ENCODE assay signal across 11 cellular contexts in genomic region chr5:180655243-180655642, GRCh38. TPM values are rescaled to one million over a fixed set of nuclear protein-coding genes. Genes with fewer than 3 reads are reported as not detected.
DNase-seq lines count a peak whose midpoint lies in the region; ATAC-seq and TF ChIP-seq lines count a peak whose summit lies in the region.
"Not testable (repeated sequence)": the region's sequence is repeated elsewhere in the genome, so short reads cannot be mapped to it uniquely, and the experiment has no call there.
"Had no signal": no experiment of that assay in that cellular context is flagged by ENCODE, and none has a peak within 500 bp of the region (broad histone marks: within the 10 kb centered on the region; RNA-seq: fewer than 3 reads in every experiment).

No MANE protein-coding gene starts in this region.

- not testable (repeated sequence) for H3K36me3 ChIP-seq in suprapubic skin, upper lobe of right lung

- not testable (repeated sequence) for H3K27ac ChIP-seq in suprapubic skin, upper lobe of right lung

- H3K4me3 ChIP-seq in suprapubic skin, upper lobe of right lung: not testable (repeated sequence)

- TF ChIP-seq POLR2A in suprapubic skin (IDR thresholded peaks at IDR 0.05) = not testable (repeated sequence)

- not testable (repeated sequence) for TF ChIP-seq CTCF in chondrocyte (IDR thresholded peaks at IDR 0.05); suprapubic skin (IDR thresholded peaks at IDR 0.05); upper lobe of right lung (IDR thresholded peaks at IDR 0.05)

- not testable (repeated sequence) for H3K4me1 ChIP-seq in suprapubic skin, upper lobe of right lung

- H3K27me3 ChIP-seq in suprapubic skin = peaks cover 40% of the 10 kb centered on the region
- H3K27me3 ChIP-seq in upper lobe of right lung = peaks cover 23% of the 10 kb centered on the region

- not testable (repeated sequence) for H3K9me3 Mint-ChIP-seq in activated naive CD8-positive, alpha-beta T cell treated with anti-CD3 and anti-CD28 coated beads, Interleukin-2, amount 10 ng/mL, durations not matched to agents 7 days and 5 days; chondrocyte (ENCODE audit: low read depth)

- POLR2A ChIA-PET in activated naive CD8-positive, alpha-beta T cell treated with anti-CD3 and anti-CD28 coated beads, Interleukin-2, amount 10 ng/mL, durations not matched to agents 7 days and 5 days (lab: Charles Lee) = not testable (repeated sequence)

- H3K4me3 Mint-ChIP-seq in activated naive CD8-positive, alpha-beta T cell treated with anti-CD3 and anti-CD28 coated beads, Interleukin-2, amount 10 ng/mL, durations not matched to agents 7 days and 5 days; chondrocyte (ENCODE audit: unreplicated experiment): not testable (repeated sequence)

- not testable (repeated sequence) for H3K36me3 Mint-ChIP-seq in activated naive CD8-positive, alpha-beta T cell treated with anti-CD3 and anti-CD28 coated beads, Interleukin-2, amount 10 ng/mL, durations not matched to agents 7 days and 5 days; chondrocyte (ENCODE audit: low read depth)

- not testable (repeated sequence) for H3K9me3 ChIP-seq in suprapubic skin, upper lobe of right lung

- peaks cover 45% of the 10 kb centered on the region for H3K27me3 Mint-ChIP-seq in activated naive CD8-positive, alpha-beta T cell treated with anti-CD3 and anti-CD28 coated beads, Interleukin-2, amount 10 ng/mL, durations not matched to agents 7 days and 5 days
- peaks cover 49% of the 10 kb centered on the region for H3K27me3 Mint-ChIP-seq in chondrocyte (ENCODE audit: low read depth)

- intact Hi-C loops in cardiac septum (cut with DNase I); posterior vena cava (cut with DNase I); upper lobe of right lung (cut with DNase I): not testable (repeated sequence)

- DNase-seq in activated effector memory CD4-positive, alpha-beta T cell treated with anti-CD3 and anti-CD28 coated beads, Interleukin-2, amount 50 U/mL, for 16 hours = peak; percentile 37
- peak; percentile 4 for DNase-seq in activated naive CD8-positive, alpha-beta T cell treated with anti-CD3 and anti-CD28 coated beads, Interleukin-2, amount 10 ng/mL, durations not matched to agents 7 days and 5 days
- DNase-seq in chondrocyte (ENCODE audit: low spot score) (peak; percentile 28), cardiac septum (ENCODE audit: low spot score) (peak; percentile 51), left lobe of liver (ENCODE audit: low spot score) (peak; percentile 4), posterior vena cava (ENCODE audit: low spot score) (peak; percentile 25), suprapubic skin (ENCODE audit: low spot score in 2 of 2) (peak; percentile 11 to 12), upper lobe of right lung (peak; percentile 21)

- not testable (repeated sequence) for H3K27ac Mint-ChIP-seq in activated naive CD8-positive, alpha-beta T cell treated with anti-CD3 and anti-CD28 coated beads, Interleukin-2, amount 10 ng/mL, durations not matched to agents 7 days and 5 days; chondrocyte (ENCODE audit: unreplicated experiment)

- WGBS in suprapubic skin = 92% methylated on average over 16 of the region's 16 CpGs

- not testable (repeated sequence) for ATAC-seq in activated naive CD8-positive, alpha-beta T cell treated with anti-CD3 and anti-CD28 coated beads, Interleukin-2, amount 10 ng/mL, durations not matched to agents 7 days and 5 days (ENCODE audit: low read depth); left lobe of liver; upper lobe of right lung

- not testable (repeated sequence) for TF ChIP-seq EP300 in suprapubic skin (IDR thresholded peaks at IDR 0.05)

- not testable (repeated sequence) for H3K4me1 Mint-ChIP-seq in activated naive CD8-positive, alpha-beta T cell treated with anti-CD3 and anti-CD28 coated beads, Interleukin-2, amount 10 ng/mL, durations not matched to agents 7 days and 5 days; chondrocyte (ENCODE audit: low read depth)

RNA-seq across cellular contexts. Expression of gene FLT4, which starts 5.8 kb away (rescaled TPM):
- 10 to 100 TPM; 11.6 to 13.2 TPM for total RNA-seq in activated naive CD8-positive, alpha-beta T cell treated with anti-CD3 and anti-CD28 coated beads, Interleukin-2, amount 10 ng/mL, durations not matched to agents 7 days and 5 days
- total RNA-seq in chondrocyte (0.10 to 0.31 TPM (median 0.29 TPM) in 3 replicates), cardiac septum (5.8 TPM), left lobe of liver (7.7 TPM), posterior vena cava (10 to 100 TPM; 18.0 to 29.6 TPM), suprapubic skin (1 to 10 TPM in 3 of 4 donors, under 1 TPM in 1; 0.79 to 8.9 (median 1.4) TPM), upper lobe of right lung (38.6 TPM)
- total RNA-seq: B cell, Caco-2, Calu3 had no signal
